Comparison of ENCODE assay signal across 22 cellular contexts in the genomic region with DNA sequence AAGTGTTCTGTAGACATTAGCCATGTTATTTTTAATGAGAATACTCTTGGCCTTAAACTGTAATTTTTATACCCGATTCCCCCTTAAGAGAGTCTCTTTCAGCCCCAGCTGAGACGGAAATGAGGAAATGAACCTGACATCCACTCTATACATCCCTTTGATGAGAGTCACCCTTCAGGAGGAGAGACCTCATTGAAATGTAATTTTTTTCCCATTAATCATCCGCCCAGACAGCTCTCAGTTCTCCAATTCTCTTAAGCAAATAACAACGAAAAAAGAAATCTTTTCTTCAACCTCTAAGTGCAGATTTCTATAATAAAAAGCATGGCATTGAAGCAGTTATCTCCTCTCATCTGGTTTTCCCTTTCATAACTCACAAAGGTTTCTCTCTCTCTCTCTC.
DNase-seq lines count a peak whose midpoint lies in the region; ATAC-seq, FAIRE-seq and TF ChIP-seq lines count a peak whose summit lies in the region.
"Had no signal": no experiment of that assay in that cellular context is flagged by ENCODE, and none has a peak within 500 bp of the region (broad histone marks: within the 10 kb centered on the region; RNA-seq: fewer than 3 reads in every experiment).

No MANE protein-coding gene starts in this region.

- H2BK20ac ChIP-seq in H9 (ENCODE audit: low read depth, low read length, poor library complexity, severe bottlenecking) = no peak overlapping the region

- H2BK5ac ChIP-seq in H9 (ENCODE audit: insufficient read length, low read length) = no peak overlapping the region

- H3K27ac Mint-ChIP-seq in H9 = no peak overlapping the region
- no peak overlapping the region for H3K27ac Mint-ChIP-seq in activated CD8-positive, alpha-beta T cell treated with anti-CD3 and anti-CD28 coated beads, Interleukin-2, amount 10 ng/mL, durations not matched to agents 7 days and 5 days
- H3K27ac Mint-ChIP-seq: activated CD8-positive, alpha-beta memory T cell treated with anti-CD3 and anti-CD28 coated beads, Interleukin-2, amount 10 ng/mL, durations not matched to agents 7 days and 5 days; CD4-positive, alpha-beta memory T cell had no signal

- H3K27me3 Mint-ChIP-seq in H9 (ENCODE audit: low read depth) = peaks cover 3% of the 10 kb centered on the region; the same call in 1 of the 2 replicates
- H3K27me3 Mint-ChIP-seq in activated CD8-positive, alpha-beta T cell treated with anti-CD3 and anti-CD28 coated beads, Interleukin-2, amount 10 ng/mL, durations not matched to agents 7 days and 5 days (ENCODE audit: low read depth) = no peaks in the 10 kb centered on the region
- H3K27me3 Mint-ChIP-seq: activated CD8-positive, alpha-beta memory T cell treated with anti-CD3 and anti-CD28 coated beads, Interleukin-2, amount 10 ng/mL, durations not matched to agents 7 days and 5 days had no signal

- no peak overlapping the region for H3T11ph ChIP-seq in H9 (ENCODE audit: low read length)

- no peak overlapping the region for H3K4me3 ChIP-seq in bronchial epithelial cell (ENCODE audit: low read depth, low read length)
- H3K4me3 ChIP-seq: colonic mucosa, gastrocnemius medialis, left ventricle myocardium inferior, uterus had no signal

- no peak overlapping the region for H3K4me2 ChIP-seq in H9 (ENCODE audit: insufficient read depth, insufficient read length, low read length)

- H3K4me1 ChIP-seq in H9 (ENCODE audit: insufficient read depth, low read length) = no peaks in the 10 kb centered on the region
- H3K4me1 ChIP-seq: colonic mucosa, gastrocnemius medialis, left ventricle myocardium inferior, uterus had no signal

- H3K27me3 ChIP-seq in H9 (ENCODE audit: insufficient read depth, low read length) = no peaks in the 10 kb centered on the region
- peaks cover 1% of the 10 kb centered on the region for H3K27me3 ChIP-seq in bronchial epithelial cell (ENCODE audit: control insufficient read depth, insufficient read depth, low read length)
- H3K27me3 ChIP-seq: colonic mucosa, gastrocnemius medialis, uterus had no signal

- H3K79me1 ChIP-seq in H9 (ENCODE audit: insufficient read depth, low read depth, low read length, poor library complexity, severe bottlenecking) = no peaks in the 10 kb centered on the region

- DNase-seq in A172 (ENCODE audit: low spot score) (peak; percentile 27), H9 (no peak), NOMO-1 (lab: John Stamatoyannopoulos, UW; ENCODE audit: unreplicated experiment in 2 of 2) (peak; percentile 64 to 86), bronchial epithelial cell (ENCODE audit: low read depth) (peak; percentile 60), SW 1271 (lab: John Stamatoyannopoulos, UW) (no peak)
- DNase-seq in activated naive CD4-positive, alpha-beta T cell treated with Interleukin-2 at 50 U/mL for 16 hours = no peak
- DNase-seq in activated CD8-positive, alpha-beta T cell treated with anti-CD3 and anti-CD28 coated beads, Interleukin-2, amount 10 ng/mL, durations not matched to agents 7 days and 5 days = no peak
- DNase-seq: activated CD8-positive, alpha-beta memory T cell treated with anti-CD3 and anti-CD28 coated beads, Interleukin-2, amount 10 ng/mL, durations not matched to agents 7 days and 5 days; activated effector memory CD4-positive, alpha-beta T cell treated with anti-CD3 and anti-CD28 coated beads, Interleukin-2, amount 50 U/mL, for 16 hours; anterior cingulate cortex; CD4-positive, alpha-beta memory T cell; colonic mucosa; DMS79 treated with DMSO at 0.1 percent for 48 hours; gastrocnemius medialis; left ventricle myocardium inferior; NCI-H226; NK-92 treated with Interleukin-12 subunit alpha and Interleukin-12 subunit beta, amount 100 ng/mL, for 24 hours; right cardiac atrium; SIG-M5; uterus had no signal

- no peak overlapping the region for H3K4me3 Mint-ChIP-seq in H9
- no peak overlapping the region for H3K4me3 Mint-ChIP-seq in activated CD8-positive, alpha-beta T cell treated with anti-CD3 and anti-CD28 coated beads, Interleukin-2, amount 10 ng/mL, durations not matched to agents 7 days and 5 days
- H3K4me3 Mint-ChIP-seq: activated CD8-positive, alpha-beta memory T cell treated with anti-CD3 and anti-CD28 coated beads, Interleukin-2, amount 10 ng/mL, durations not matched to agents 7 days and 5 days; CD4-positive, alpha-beta memory T cell had no signal

- H3K27ac ChIP-seq in H9 (ENCODE audit: insufficient read length, low read depth, low read length) = no peak overlapping the region
- H3K27ac ChIP-seq: colonic mucosa, gastrocnemius medialis, left ventricle myocardium inferior, uterus had no signal

- H3K9me3 ChIP-seq in H9 (ENCODE audit: control insufficient read depth, low read depth, low read length) = no peaks in the 10 kb centered on the region
- H3K9me3 ChIP-seq: colonic mucosa, gastrocnemius medialis, left ventricle myocardium inferior, uterus had no signal

- H2BK120ac ChIP-seq in H9 (ENCODE audit: low read depth, low read length, poor library complexity, severe bottlenecking) = peak overlapping the region; percentile 36

- H3K4me1 Mint-ChIP-seq in H9 = peaks cover 2 to 7% of the 10 kb centered on the region in 2 experiments; a peak in 2 of 4 replicates
- no peaks in the 10 kb centered on the region for H3K4me1 Mint-ChIP-seq in activated CD8-positive, alpha-beta T cell treated with anti-CD3 and anti-CD28 coated beads, Interleukin-2, amount 10 ng/mL, durations not matched to agents 7 days and 5 days (ENCODE audit: low read depth)
- H3K4me1 Mint-ChIP-seq: activated CD8-positive, alpha-beta memory T cell treated with anti-CD3 and anti-CD28 coated beads, Interleukin-2, amount 10 ng/mL, durations not matched to agents 7 days and 5 days had no signal

- TF ChIP-seq CTCF in H9 (conservative IDR thresholded peaks at IDR 0.05) = no peak
- no peak for TF ChIP-seq CTCF in bronchial epithelial cell (IDR thresholded peaks at IDR 0.05; ENCODE audit: insufficient read depth, low read length, severe bottlenecking)

- H4K8ac ChIP-seq in H9 (replicated peaks; ENCODE audit: insufficient read length, low read depth, low read length) = no peak overlapping the region

- FAIRE-seq in bronchial epithelial cell (lab: Jason Lieb, UNC) = no peak

- no peak overlapping the region for H3K14ac ChIP-seq in H9 (ENCODE audit: insufficient read depth, low read length)

- H2AFZ ChIP-seq in H9 (ENCODE audit: low read length) = no peak overlapping the region

- no peak overlapping the region for H3K18ac ChIP-seq in H9 (ENCODE audit: insufficient read length, low read depth, low read length)

- H3K36me3 ChIP-seq in bronchial epithelial cell (ENCODE audit: control insufficient read depth, insufficient read depth, low read length) = no peaks in the 10 kb centered on the region
- H3K36me3 ChIP-seq: colonic mucosa, gastrocnemius medialis, left ventricle myocardium inferior, uterus had no signal

- POLR2A ChIA-PET in activated CD8-positive, alpha-beta T cell treated with anti-CD3 and anti-CD28 coated beads, Interleukin-2, amount 10 ng/mL, durations not matched to agents 7 days and 5 days (lab: Charles Lee) = no interaction called here

- peaks cover 3 to 9% (median 6%) of the 10 kb centered on the region in 3 experiments; a peak in 3 of 7 replicates for H3K36me3 Mint-ChIP-seq in H9 (ENCODE audit: insufficient read depth in 1 of 3, low read depth in 3 of 3)
- H3K36me3 Mint-ChIP-seq in activated CD8-positive, alpha-beta T cell treated with anti-CD3 and anti-CD28 coated beads, Interleukin-2, amount 10 ng/mL, durations not matched to agents 7 days and 5 days (ENCODE audit: low read depth) = no peaks in the 10 kb centered on the region
- H3K36me3 Mint-ChIP-seq: activated CD8-positive, alpha-beta memory T cell treated with anti-CD3 and anti-CD28 coated beads, Interleukin-2, amount 10 ng/mL, durations not matched to agents 7 days and 5 days; CD4-positive, alpha-beta memory T cell had no signal

- no CpG with 5 or more reads among the region's 4 CpGs for WGBS in H9 (ENCODE audit: extremely low coverage, insufficient read length, low lambda C conversion rate)

- H3K23ac ChIP-seq in H9 (ENCODE audit: insufficient read length, low read depth, low read length) = no peak overlapping the region

- H2BK12ac ChIP-seq in H9 (ENCODE audit: insufficient read length, low read depth, low read length) = no peak overlapping the region

- CTCF ChIA-PET in activated CD8-positive, alpha-beta T cell treated with anti-CD3 and anti-CD28 coated beads, Interleukin-2, amount 10 ng/mL, durations not matched to agents 7 days and 5 days (lab: Charles Lee) = no interaction called here

- H3K56ac ChIP-seq in H9 (ENCODE audit: insufficient read length, low read depth, low read length) = no peak overlapping the region

- ATAC-seq in GM18861 (IDR thresholded peaks at IDR 0.05; ENCODE audit: unreplicated experiment) = no peak
- no peak for ATAC-seq in activated CD8-positive, alpha-beta T cell treated with anti-CD3 and anti-CD28 coated beads, Interleukin-2, amount 10 ng/mL, durations not matched to agents 7 days and 5 days
- ATAC-seq: activated CD4-positive, CD25-positive, alpha-beta regulatory T cell treated with anti-CD3 and anti-CD28 coated beads, Interleukin-2, amount 50 U/mL, for 24 hours; activated CD8-positive, alpha-beta memory T cell treated with anti-CD3 and anti-CD28 coated beads, Interleukin-2, amount 10 ng/mL, durations not matched to agents 7 days and 5 days; gastrocnemius medialis; right cardiac atrium had no signal

- no peak overlapping the region for H2AK5ac ChIP-seq in H9 (ENCODE audit: insufficient read length, low read length)

- H4K5ac ChIP-seq in H9 (ENCODE audit: insufficient read length, low read depth, low read length) = no peak overlapping the region

- H3K23me2 ChIP-seq in H9 (ENCODE audit: insufficient read length, low read depth, low read length, poor library complexity, severe bottlenecking) = no peaks in the 10 kb centered on the region

- no peaks in the 10 kb centered on the region for H3K79me2 ChIP-seq in H9 (ENCODE audit: insufficient read depth, low read length)

- H3K9me3 Mint-ChIP-seq in H9 = peaks cover 8 to 21% of the 10 kb centered on the region in 2 experiments
- H3K9me3 Mint-ChIP-seq in activated CD8-positive, alpha-beta T cell treated with anti-CD3 and anti-CD28 coated beads, Interleukin-2, amount 10 ng/mL, durations not matched to agents 7 days and 5 days (ENCODE audit: insufficient read depth) = no peaks in the 10 kb centered on the region

- no peak overlapping the region for H3K9ac ChIP-seq in H9 (ENCODE audit: extremely low read depth, insufficient read length, low read length)

- H3K4ac ChIP-seq in H9 (ENCODE audit: low read depth, low read length) = no peak overlapping the region

- no peaks in the 10 kb centered on the region for H4K20me1 ChIP-seq in H9 (ENCODE audit: control insufficient read depth, insufficient read depth, insufficient read length)

- no peak overlapping the region for H2BK15ac ChIP-seq in H9 (ENCODE audit: low read depth, low read length)

- no peak overlapping the region for H4K91ac ChIP-seq in H9 (ENCODE audit: insufficient read length, low read depth, low read length)

Comparison
In these comparisons a context has a peak if more than half of its experiments do, and no peak if none do; other contexts are left out.
1. DNase-seq: peak in A172 (single experiment), NOMO-1 (2 of 2) and bronchial epithelial cell (single experiment); none in H9 (single experiment), activated naive CD4-positive, alpha-beta T cell treated with Interleukin-2 at 50 U/mL for 16 hours (single experiment), SW 1271 (0 of 2) and activated CD8-positive, alpha-beta T cell treated with anti-CD3 and anti-CD28 coated beads, Interleukin-2, amount 10 ng/mL, durations not matched to agents 7 days and 5 days (single experiment).